Comparison of ENCODE assay signal across 1 cellular context in the genomic region with DNA sequence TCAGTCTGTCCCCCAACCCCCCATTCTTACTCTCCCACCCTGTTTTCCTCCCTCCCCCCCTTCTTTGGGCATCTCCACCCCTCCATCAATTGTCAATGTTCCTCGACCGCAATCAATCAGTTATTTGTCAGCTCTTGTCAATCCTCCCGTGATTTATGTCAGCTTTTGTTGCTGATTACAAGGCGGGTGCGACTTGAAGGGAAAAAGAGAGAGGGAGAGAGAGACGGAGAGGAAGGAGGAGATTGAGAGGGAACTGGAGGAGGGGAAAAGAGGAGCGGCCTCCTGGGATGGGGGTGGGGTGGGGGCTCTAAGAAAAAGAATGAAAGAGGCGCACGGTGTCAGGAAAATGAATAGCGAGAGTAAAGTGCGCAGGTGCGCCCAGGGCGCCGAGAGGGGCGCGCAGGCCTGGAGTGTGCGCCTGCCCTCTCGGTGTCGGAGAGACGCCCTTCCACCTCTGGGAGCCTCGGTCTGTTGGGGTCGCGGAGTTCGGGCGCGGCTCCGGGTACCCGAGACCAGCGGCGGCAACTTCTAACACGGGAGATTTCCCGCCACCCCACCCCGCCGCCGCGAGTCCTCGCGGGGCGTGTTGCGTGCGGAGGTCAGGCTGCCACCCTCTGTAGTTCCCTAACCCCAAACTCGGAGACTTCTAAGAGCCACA.
A peak's percentile ranks its signal among the peaks of the same experiment; 100 is the strongest.
TF ChIP-seq lines count a peak whose summit lies in the region.

No MANE protein-coding gene starts in this region.

TF ChIP-seq in H1, 55 proteins besides CTCF, POLR2A, EP300 and RAD21:
- no peak for TF ChIP-seq CEBPB (IDR thresholded peaks at IDR 0.05; ENCODE audit: low read depth, low read length)
- TF ChIP-seq SAP30 (IDR thresholded peaks at IDR 0.05; ENCODE audit: insufficient read depth, insufficient replicate concordance, low read length): peak; percentile 59
- TF ChIP-seq FOSL1 (IDR thresholded peaks at IDR 0.05; ENCODE audit: insufficient read depth, low read depth, low read length): no peak
- no peak for TF ChIP-seq CBX5 (IDR thresholded peaks at IDR 0.05; ENCODE audit: low read depth, low read length)
- TF ChIP-seq, protein P1, sequence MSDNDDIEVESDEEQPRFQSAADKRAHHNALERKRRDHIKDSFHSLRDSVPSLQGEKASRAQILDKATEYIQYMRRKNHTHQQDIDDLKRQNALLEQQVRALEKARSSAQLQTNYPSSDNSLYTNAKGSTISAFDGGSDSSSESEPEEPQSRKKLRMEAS (IDR thresholded peaks at IDR 0.05): no peak; the same call in 1 of the 2 replicates
- TF ChIP-seq NANOG (IDR thresholded peaks at IDR 0.05; ENCODE audit: insufficient read depth, low read depth, low read length, poor library complexity, severe bottlenecking): no peak
- no peak; the same call in 1 of the 2 replicates for TF ChIP-seq SUZ12 (IDR thresholded peaks at IDR 0.05; ENCODE audit: low read length)
- TF ChIP-seq SIX5 (IDR thresholded peaks at IDR 0.05; ENCODE audit: low read depth, low read length): no peak
- TF ChIP-seq RNF2 (IDR thresholded peaks at IDR 0.05; ENCODE audit: borderline replicate concordance, low read depth, low read length, missing control alignments, poor library complexity, severe bottlenecking): no peak
- peak; percentile 43 for TF ChIP-seq KDM4A (IDR thresholded peaks at IDR 0.05; ENCODE audit: low read depth, low read length, severe bottlenecking)
- TF ChIP-seq, protein P2, sequence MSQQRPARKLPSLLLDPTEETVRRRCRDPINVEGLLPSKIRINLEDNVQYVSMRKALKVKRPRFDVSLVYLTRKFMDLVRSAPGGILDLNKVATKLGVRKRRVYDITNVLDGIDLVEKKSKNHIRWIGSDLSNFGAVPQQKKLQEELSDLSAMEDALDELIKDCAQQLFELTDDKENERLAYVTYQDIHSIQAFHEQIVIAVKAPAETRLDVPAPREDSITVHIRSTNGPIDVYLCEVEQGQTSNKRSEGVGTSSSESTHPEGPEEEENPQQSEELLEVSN (IDR thresholded peaks at IDR 0.05): peak; percentile 9; the same call in 1 of the 2 replicates
- TF ChIP-seq YY1 (IDR thresholded peaks at IDR 0.05; ENCODE audit: low read depth, low read length): no peak
- TF ChIP-seq, protein P3, sequence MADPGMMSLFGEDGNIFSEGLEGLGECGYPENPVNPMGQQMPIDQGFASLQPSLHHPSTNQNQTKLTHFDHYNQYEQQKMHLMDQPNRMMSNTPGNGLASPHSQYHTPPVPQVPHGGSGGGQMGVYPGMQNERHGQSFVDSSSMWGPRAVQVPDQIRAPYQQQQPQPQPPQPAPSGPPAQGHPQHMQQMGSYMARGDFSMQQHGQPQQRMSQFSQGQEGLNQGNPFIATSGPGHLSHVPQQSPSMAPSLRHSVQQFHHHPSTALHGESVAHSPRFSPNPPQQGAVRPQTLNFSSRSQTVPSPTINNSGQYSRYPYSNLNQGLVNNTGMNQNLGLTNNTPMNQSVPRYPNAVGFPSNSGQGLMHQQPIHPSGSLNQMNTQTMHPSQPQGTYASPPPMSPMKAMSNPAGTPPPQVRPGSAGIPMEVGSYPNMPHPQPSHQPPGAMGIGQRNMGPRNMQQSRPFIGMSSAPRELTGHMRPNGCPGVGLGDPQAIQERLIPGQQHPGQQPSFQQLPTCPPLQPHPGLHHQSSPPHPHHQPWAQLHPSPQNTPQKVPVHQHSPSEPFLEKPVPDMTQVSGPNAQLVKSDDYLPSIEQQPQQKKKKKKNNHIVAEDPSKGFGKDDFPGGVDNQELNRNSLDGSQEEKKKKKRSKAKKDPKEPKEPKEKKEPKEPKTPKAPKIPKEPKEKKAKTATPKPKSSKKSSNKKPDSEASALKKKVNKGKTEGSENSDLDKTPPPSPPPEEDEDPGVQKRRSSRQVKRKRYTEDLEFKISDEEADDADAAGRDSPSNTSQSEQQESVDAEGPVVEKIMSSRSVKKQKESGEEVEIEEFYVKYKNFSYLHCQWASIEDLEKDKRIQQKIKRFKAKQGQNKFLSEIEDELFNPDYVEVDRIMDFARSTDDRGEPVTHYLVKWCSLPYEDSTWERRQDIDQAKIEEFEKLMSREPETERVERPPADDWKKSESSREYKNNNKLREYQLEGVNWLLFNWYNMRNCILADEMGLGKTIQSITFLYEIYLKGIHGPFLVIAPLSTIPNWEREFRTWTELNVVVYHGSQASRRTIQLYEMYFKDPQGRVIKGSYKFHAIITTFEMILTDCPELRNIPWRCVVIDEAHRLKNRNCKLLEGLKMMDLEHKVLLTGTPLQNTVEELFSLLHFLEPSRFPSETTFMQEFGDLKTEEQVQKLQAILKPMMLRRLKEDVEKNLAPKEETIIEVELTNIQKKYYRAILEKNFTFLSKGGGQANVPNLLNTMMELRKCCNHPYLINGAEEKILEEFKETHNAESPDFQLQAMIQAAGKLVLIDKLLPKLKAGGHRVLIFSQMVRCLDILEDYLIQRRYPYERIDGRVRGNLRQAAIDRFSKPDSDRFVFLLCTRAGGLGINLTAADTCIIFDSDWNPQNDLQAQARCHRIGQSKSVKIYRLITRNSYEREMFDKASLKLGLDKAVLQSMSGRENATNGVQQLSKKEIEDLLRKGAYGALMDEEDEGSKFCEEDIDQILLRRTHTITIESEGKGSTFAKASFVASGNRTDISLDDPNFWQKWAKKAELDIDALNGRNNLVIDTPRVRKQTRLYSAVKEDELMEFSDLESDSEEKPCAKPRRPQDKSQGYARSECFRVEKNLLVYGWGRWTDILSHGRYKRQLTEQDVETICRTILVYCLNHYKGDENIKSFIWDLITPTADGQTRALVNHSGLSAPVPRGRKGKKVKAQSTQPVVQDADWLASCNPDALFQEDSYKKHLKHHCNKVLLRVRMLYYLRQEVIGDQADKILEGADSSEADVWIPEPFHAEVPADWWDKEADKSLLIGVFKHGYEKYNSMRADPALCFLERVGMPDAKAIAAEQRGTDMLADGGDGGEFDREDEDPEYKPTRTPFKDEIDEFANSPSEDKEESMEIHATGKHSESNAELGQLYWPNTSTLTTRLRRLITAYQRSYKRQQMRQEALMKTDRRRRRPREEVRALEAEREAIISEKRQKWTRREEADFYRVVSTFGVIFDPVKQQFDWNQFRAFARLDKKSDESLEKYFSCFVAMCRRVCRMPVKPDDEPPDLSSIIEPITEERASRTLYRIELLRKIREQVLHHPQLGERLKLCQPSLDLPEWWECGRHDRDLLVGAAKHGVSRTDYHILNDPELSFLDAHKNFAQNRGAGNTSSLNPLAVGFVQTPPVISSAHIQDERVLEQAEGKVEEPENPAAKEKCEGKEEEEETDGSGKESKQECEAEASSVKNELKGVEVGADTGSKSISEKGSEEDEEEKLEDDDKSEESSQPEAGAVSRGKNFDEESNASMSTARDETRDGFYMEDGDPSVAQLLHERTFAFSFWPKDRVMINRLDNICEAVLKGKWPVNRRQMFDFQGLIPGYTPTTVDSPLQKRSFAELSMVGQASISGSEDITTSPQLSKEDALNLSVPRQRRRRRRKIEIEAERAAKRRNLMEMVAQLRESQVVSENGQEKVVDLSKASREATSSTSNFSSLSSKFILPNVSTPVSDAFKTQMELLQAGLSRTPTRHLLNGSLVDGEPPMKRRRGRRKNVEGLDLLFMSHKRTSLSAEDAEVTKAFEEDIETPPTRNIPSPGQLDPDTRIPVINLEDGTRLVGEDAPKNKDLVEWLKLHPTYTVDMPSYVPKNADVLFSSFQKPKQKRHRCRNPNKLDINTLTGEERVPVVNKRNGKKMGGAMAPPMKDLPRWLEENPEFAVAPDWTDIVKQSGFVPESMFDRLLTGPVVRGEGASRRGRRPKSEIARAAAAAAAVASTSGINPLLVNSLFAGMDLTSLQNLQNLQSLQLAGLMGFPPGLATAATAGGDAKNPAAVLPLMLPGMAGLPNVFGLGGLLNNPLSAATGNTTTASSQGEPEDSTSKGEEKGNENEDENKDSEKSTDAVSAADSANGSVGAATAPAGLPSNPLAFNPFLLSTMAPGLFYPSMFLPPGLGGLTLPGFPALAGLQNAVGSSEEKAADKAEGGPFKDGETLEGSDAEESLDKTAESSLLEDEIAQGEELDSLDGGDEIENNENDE (IDR thresholded peaks at IDR 0.05; ENCODE audit: insufficient replicate concordance, low read length): no peak
- TF ChIP-seq BCL11A (IDR thresholded peaks at IDR 0.05; ENCODE audit: low read depth in 2 of 2, low read length in 2 of 2): no peak
- TF ChIP-seq MAFK (IDR thresholded peaks at IDR 0.05; ENCODE audit: low read depth, low read length): no peak
- no peak for TF ChIP-seq TBP (IDR thresholded peaks at IDR 0.05; ENCODE audit: low read depth, low read length)
- TF ChIP-seq, protein P4, sequence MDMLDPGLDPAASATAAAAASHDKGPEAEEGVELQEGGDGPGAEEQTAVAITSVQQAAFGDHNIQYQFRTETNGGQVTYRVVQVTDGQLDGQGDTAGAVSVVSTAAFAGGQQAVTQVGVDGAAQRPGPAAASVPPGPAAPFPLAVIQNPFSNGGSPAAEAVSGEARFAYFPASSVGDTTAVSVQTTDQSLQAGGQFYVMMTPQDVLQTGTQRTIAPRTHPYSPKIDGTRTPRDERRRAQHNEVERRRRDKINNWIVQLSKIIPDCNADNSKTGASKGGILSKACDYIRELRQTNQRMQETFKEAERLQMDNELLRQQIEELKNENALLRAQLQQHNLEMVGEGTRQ (IDR thresholded peaks at IDR 0.05; ENCODE audit: low read length): no peak
- no peak for TF ChIP-seq POU5F1 (IDR thresholded peaks at IDR 0.05; ENCODE audit: low read depth, low read length)
- 0 out of 4 replicates have a peak, but pooled peaks of 1 of the 2 experiments have one; percentile 24 for TF ChIP-seq SIN3A (conservative IDR thresholded peaks at IDR 0.05 in 1 of 2, IDR thresholded peaks at IDR 0.05 in 1 of 2; ENCODE audit: low read depth in 1 of 2, low read length in 2 of 2)
- no peak for TF ChIP-seq CHD1 (IDR thresholded peaks at IDR 0.05; ENCODE audit: low read depth, low read length)
- peak; percentile 40 for TF ChIP-seq NRF1 (IDR thresholded peaks at IDR 0.05; ENCODE audit: low read depth, low read length)
- no peak for TF ChIP-seq KDM1A (IDR thresholded peaks at IDR 0.05; ENCODE audit: borderline replicate concordance, low read length)
- TF ChIP-seq PHF8 (conservative IDR thresholded peaks at IDR 0.05; ENCODE audit: low read depth, low read length): no peak
- TF ChIP-seq POLR2AphosphoS5 (IDR thresholded peaks at IDR 0.05; ENCODE audit: low read depth, low read length): no peak
- no peak for TF ChIP-seq ZNF274 (IDR thresholded peaks at IDR 0.05; ENCODE audit: borderline replicate concordance, extremely low read depth, low read length)
- TF ChIP-seq SP1 (IDR thresholded peaks at IDR 0.05; ENCODE audit: low read depth, low read length): no peak
- peak in 1 of 2 experiments; percentile 36; a peak in 1 of 4 replicates for TF ChIP-seq HDAC2 (IDR thresholded peaks at IDR 0.05; ENCODE audit: borderline replicate concordance in 1 of 2, low read depth in 2 of 2, low read length in 2 of 2)
- no peak for TF ChIP-seq TCF12 (IDR thresholded peaks at IDR 0.05; ENCODE audit: low read depth, low read length)
- TF ChIP-seq CBX8 (IDR thresholded peaks at IDR 0.05; ENCODE audit: borderline replicate concordance, low read depth, low read length): 0 out of 2 replicates have a peak, but pooled peaks have one; percentile 14
- TF ChIP-seq SRF (IDR thresholded peaks at IDR 0.05; ENCODE audit: low read depth, low read length): no peak
- TF ChIP-seq JUN (IDR thresholded peaks at IDR 0.05; ENCODE audit: low read depth, low read length): no peak
- no peak for TF ChIP-seq SP2 (IDR thresholded peaks at IDR 0.05; ENCODE audit: low read length)
- no peak for TF ChIP-seq JUND (IDR thresholded peaks at IDR 0.05; ENCODE audit: low read length)
- peak; percentile 43 for TF ChIP-seq EZH2 (IDR thresholded peaks at IDR 0.05; ENCODE audit: low read depth, low read length, severe bottlenecking)
- TF ChIP-seq RXRA (IDR thresholded peaks at IDR 0.05; ENCODE audit: insufficient read depth, low read depth, low read length): no peak
- no peak for TF ChIP-seq CTBP2 (IDR thresholded peaks at IDR 0.05; ENCODE audit: borderline replicate concordance, insufficient read depth, insufficient read length, low read length)
- TF ChIP-seq HDAC6 (IDR thresholded peaks at IDR 0.05; ENCODE audit: low read depth, low read length): no peak
- TF ChIP-seq TEAD4 (IDR thresholded peaks at IDR 0.05; ENCODE audit: low read depth, low read length): no peak
- no peak for TF ChIP-seq TAF1 (IDR thresholded peaks at IDR 0.05; ENCODE audit: low read depth, low read length)
